ENCODE assay signal across 14 cellular contexts in the genomic region with DNA sequence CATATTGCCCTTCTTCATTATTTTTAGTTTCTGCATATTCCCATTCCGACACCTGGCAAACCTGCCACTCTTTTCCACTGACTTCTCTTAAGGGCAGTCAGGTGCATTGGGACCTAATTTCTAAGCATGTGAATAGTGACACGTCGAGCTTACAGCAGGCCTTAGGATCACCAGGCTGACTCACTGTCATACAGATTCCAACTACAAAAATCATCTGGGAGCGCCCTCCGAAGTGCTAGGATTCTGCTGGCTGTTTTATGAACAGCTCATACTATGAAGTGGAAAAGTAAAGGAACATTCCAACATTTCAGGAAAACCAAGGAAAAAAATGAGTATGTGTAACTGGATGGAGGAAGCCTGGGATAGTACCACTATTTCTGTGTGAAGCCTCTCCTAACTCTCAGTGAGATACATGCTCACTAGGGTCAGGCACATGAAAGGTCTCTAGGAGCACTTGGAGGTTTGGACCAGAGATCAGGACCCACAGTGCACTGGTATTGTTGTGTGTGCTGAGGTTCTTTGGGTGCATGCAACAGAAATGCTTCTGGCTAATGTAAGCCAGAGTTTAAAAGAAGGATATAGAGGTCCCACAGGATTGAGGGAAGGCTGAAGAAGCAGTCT.
DNase-seq lines count a peak whose midpoint lies in the region; ATAC-seq and TF ChIP-seq lines count a peak whose summit lies in the region.
"Had no signal": no experiment of that assay in that cellular context is flagged by ENCODE, and none has a peak within 500 bp of the region (broad histone marks: within the 10 kb centered on the region; RNA-seq: fewer than 3 reads in every experiment).

No MANE protein-coding gene starts in this region.

- no peak overlapping the region for H3K4me3 ChIP-seq in astrocyte of the spinal cord (ENCODE audit: low read depth, low read length)
- H3K4me3 ChIP-seq: testis had no signal

- TF ChIP-seq CTCF in astrocyte of the spinal cord (IDR thresholded peaks at IDR 0.05; ENCODE audit: low read depth, low read length) (no peak), type B pancreatic cell (conservative IDR thresholded peaks at IDR 0.05) (no peak)

- no peak overlapping the region for H3K27ac Mint-ChIP-seq in type B pancreatic cell
- H3K27ac Mint-ChIP-seq: H9; T-helper 1 cell treated with Interleukin-12 subunit alpha and Interleukin-12 subunit beta and Interleukin-4 antibody, amounts not matched to agents 30 μg/mL and 1 μg/mL, for 36 hours had no signal

- no peaks in the 10 kb centered on the region for H3K27me3 Mint-ChIP-seq in type B pancreatic cell

- peaks cover 19% of the 10 kb centered on the region for H3K9me3 Mint-ChIP-seq in type B pancreatic cell

- DNase-seq in 8988T (peak; percentile 37), HS-27A (ENCODE audit: low read depth) (peak; percentile 83), astrocyte of the spinal cord (ENCODE audit: low read depth, low spot score) (peak; percentile 76), iris pigment epithelial cell (ENCODE audit: low read depth) (peak; percentile 72), type B pancreatic cell (ENCODE audit: extremely low spot score, unreplicated experiment) (no peak), NCI-H2107 (lab: John Stamatoyannopoulos, UW) (no peak)
- no peak for DNase-seq in effector CD8-positive, alpha-beta T cell (lab: John Stamatoyannopoulos, UW)
- DNase-seq: amygdala, H9, posterior cingulate gyrus, testis had no signal

- ATAC-seq in GM21576 (IDR thresholded peaks at IDR 0.05; ENCODE audit: unreplicated experiment): no peak
- ATAC-seq: left lobe of liver had no signal

- H3K4me1 Mint-ChIP-seq in type B pancreatic cell (ENCODE audit: unreplicated experiment): peaks cover 39% of the 10 kb centered on the region

- in situ Hi-C loops in astrocyte of the spinal cord (cut with HindIII; ENCODE audit: low sequenced_read_pairs): no loop called here

- no peak overlapping the region for H3K4me3 Mint-ChIP-seq in type B pancreatic cell
- H3K4me3 Mint-ChIP-seq: H9; T-helper 1 cell treated with Interleukin-12 subunit alpha and Interleukin-12 subunit beta and Interleukin-4 antibody, amounts not matched to agents 30 μg/mL and 1 μg/mL, for 36 hours had no signal

- H3K36me3 Mint-ChIP-seq in type B pancreatic cell: peaks cover 26% of the 10 kb centered on the region

Comparison
In these comparisons a context has a peak if more than half of its experiments do, and no peak if none do; other contexts are left out.
1. DNase-seq: peak in 8988T (single experiment), HS-27A (single experiment), astrocyte of the spinal cord (single experiment) and iris pigment epithelial cell (single experiment); none in type B pancreatic cell (single experiment), effector CD8-positive, alpha-beta T cell (single experiment) and NCI-H2107 (single experiment).